Comparison of ENCODE assay signal across 23 cellular contexts in the genomic region with DNA sequence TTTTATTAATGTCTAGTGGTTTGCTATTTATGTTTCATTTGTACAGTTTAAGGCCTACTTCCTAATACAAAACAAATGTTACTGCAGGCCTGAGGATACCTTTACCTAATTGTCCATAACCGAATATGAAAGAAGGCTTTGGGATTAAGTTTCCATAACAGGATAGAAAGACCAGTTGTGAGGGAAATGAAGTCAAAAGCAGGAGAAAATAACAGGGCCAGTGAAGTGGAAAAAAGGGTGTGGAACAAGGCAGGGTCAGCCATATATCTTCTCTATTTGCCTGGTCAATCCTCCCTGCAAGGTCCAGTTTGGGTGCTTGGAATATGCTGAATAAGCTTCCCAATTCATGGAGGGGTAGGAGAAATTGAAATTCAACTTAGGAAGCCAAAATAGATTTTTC.
DNase-seq lines count a peak whose midpoint lies in the region; ATAC-seq and TF ChIP-seq lines count a peak whose summit lies in the region.
"Had no signal": no experiment of that assay in that cellular context is flagged by ENCODE, and none has a peak within 500 bp of the region (broad histone marks: within the 10 kb centered on the region; RNA-seq: fewer than 3 reads in every experiment).

No MANE protein-coding gene starts in this region.

- DNase-seq in MCF 10A (ENCODE audit: unreplicated experiment) (no peak), breast epithelium (ENCODE audit: low spot score in 2 of 2) (no peak), mesenchymal stem cell (no peak), left ventricle myocardium inferior (no peak), NCI-H345 (lab: John Stamatoyannopoulos, UW) (no peak), caudate nucleus (lab: John Stamatoyannopoulos, UW) (no peak)
- DNase-seq: ACHN; BE2C; CD8-positive, alpha-beta memory T cell; DMS153; DND-41; MG63; NCI-H2029 treated with DMSO at 0.1 percent for 48 hours; NCI-H510A; NCI-H69; SIG-M5 had no signal

- no peak overlapping the region for H3K14ac ChIP-seq in mesenchymal stem cell (ENCODE audit: low read length in 2 of 2)

- H3K27me3 ChIP-seq in breast epithelium (no peaks in the 10 kb centered on the region), mesenchymal stem cell (ENCODE audit: control insufficient read depth in 1 of 2, insufficient read depth in 1 of 2, low read length in 2 of 2) (no peaks in the 10 kb centered on the region), left ventricle myocardium inferior (ENCODE audit: low read depth) (no peaks in the 10 kb centered on the region)
- H3K27me3 ChIP-seq: BE2C, MG63 had no signal

- H3K18ac ChIP-seq in mesenchymal stem cell (ENCODE audit: low read depth in 1 of 2, low read length in 2 of 2): no peak overlapping the region

- POLR2A ChIA-PET in MCF 10A (lab: Yijun Ruan, JAX): no interaction called here

- H3K9me3 ChIP-seq in breast epithelium (peaks cover 0 to 3% of the 10 kb centered on the region in 2 donors), mesenchymal stem cell (ENCODE audit: control insufficient read depth, low read length) (peaks cover 12% of the 10 kb centered on the region), left ventricle myocardium inferior (replicated peaks) (peaks cover 34% of the 10 kb centered on the region)
- H3K9me3 ChIP-seq: BE2C had no signal

- no peaks in the 10 kb centered on the region for H3K27me3 Mint-ChIP-seq in MCF 10A (ENCODE audit: insufficient read depth, unreplicated experiment)
- H3K27me3 Mint-ChIP-seq in activated T-helper 17 cell treated with anti-CD3 and anti-CD28 coated beads, Interleukin-2, amount 50 U/mL, for 72 hours: no peaks in the 10 kb centered on the region
- H3K27me3 Mint-ChIP-seq: CD8-positive, alpha-beta memory T cell had no signal

- H3K4me1 Mint-ChIP-seq in MCF 10A (ENCODE audit: insufficient read depth, unreplicated experiment): no peaks in the 10 kb centered on the region
- H3K4me1 Mint-ChIP-seq in activated T-helper 17 cell treated with anti-CD3 and anti-CD28 coated beads, Interleukin-2, amount 50 U/mL, for 72 hours: no peaks in the 10 kb centered on the region
- H3K4me1 Mint-ChIP-seq: CD14-positive monocyte; CD8-positive, alpha-beta memory T cell had no signal

- H2BK120ac ChIP-seq in mesenchymal stem cell (ENCODE audit: low read depth, low read length): no peak overlapping the region

- no peak for TF ChIP-seq CTCF in MCF 10A (IDR thresholded peaks at IDR 0.05; ENCODE audit: unreplicated experiment)
- TF ChIP-seq CTCF in breast epithelium (IDR thresholded peaks at IDR 0.05): no peak
- no peak for TF ChIP-seq CTCF in left ventricle myocardium inferior (IDR thresholded peaks at IDR 0.05; ENCODE audit: borderline replicate concordance)

- H2BK15ac ChIP-seq in mesenchymal stem cell (ENCODE audit: low read depth, poor library complexity, severe bottlenecking): no peak overlapping the region

- H3K27ac Mint-ChIP-seq in MCF 10A (ENCODE audit: low read depth, unreplicated experiment): peak overlapping the region; percentile 33
- peak overlapping the region; percentile 15 for H3K27ac Mint-ChIP-seq in activated T-helper 17 cell treated with anti-CD3 and anti-CD28 coated beads, Interleukin-2, amount 50 U/mL, for 72 hours
- H3K27ac Mint-ChIP-seq: CD14-positive monocyte; CD8-positive, alpha-beta memory T cell had no signal

- H3K79me1 ChIP-seq in mesenchymal stem cell (replicated peaks; ENCODE audit: low read length, poor library complexity, severe bottlenecking): peaks cover 8% of the 10 kb centered on the region

- intact Hi-C loops in MCF 10A (cut with micrococcal nuclease) (no loop called here), breast epithelium (cut with DNase I; ENCODE audit: low total_unique reads) (no loop called here), left ventricle myocardium inferior (cut with micrococcal nuclease) (no loop called here)

- H3K4me3 ChIP-seq in breast epithelium: no peak overlapping the region
- H3K4me3 ChIP-seq in mesenchymal stem cell (ENCODE audit: insufficient read depth in 1 of 2, low read depth in 1 of 2, low read length in 2 of 2): no peak overlapping the region
- no peak overlapping the region for H3K4me3 ChIP-seq in left ventricle myocardium inferior
- H3K4me3 ChIP-seq: K562, MG63, SK-N-MC had no signal

- H3K36me3 Mint-ChIP-seq in MCF 10A (ENCODE audit: insufficient read depth, unreplicated experiment): peaks cover 23% of the 10 kb centered on the region
- H3K36me3 Mint-ChIP-seq in activated T-helper 17 cell treated with anti-CD3 and anti-CD28 coated beads, Interleukin-2, amount 50 U/mL, for 72 hours (ENCODE audit: low read depth): no peaks in the 10 kb centered on the region

- H2AFZ ChIP-seq in mesenchymal stem cell (ENCODE audit: low read depth, low read length): no peak overlapping the region

- H3K4me1 ChIP-seq in breast epithelium: no peaks in the 10 kb centered on the region
- H3K4me1 ChIP-seq in mesenchymal stem cell (ENCODE audit: control insufficient read depth, insufficient read depth, low read depth, low read length): no peaks in the 10 kb centered on the region
- no peaks in the 10 kb centered on the region for H3K4me1 ChIP-seq in left ventricle myocardium inferior
- H3K4me1 ChIP-seq: BE2C had no signal

- no peaks in the 10 kb centered on the region for H3K9me3 Mint-ChIP-seq in MCF 10A (ENCODE audit: unreplicated experiment)
- H3K9me3 Mint-ChIP-seq in activated T-helper 17 cell treated with anti-CD3 and anti-CD28 coated beads, Interleukin-2, amount 50 U/mL, for 72 hours: no peaks in the 10 kb centered on the region

- no TSS peak for BruUV-seq in MCF 10A (replicated peaks; lab: Mats Ljungman, UMichigan)

- 100% methylated on average over 1 of the region's 1 CpG for WGBS in mesenchymal stem cell

- H3K36me3 ChIP-seq in breast epithelium (no peaks in the 10 kb centered on the region), mesenchymal stem cell (ENCODE audit: control insufficient read depth in 1 of 2, insufficient read depth in 2 of 2, low read depth in 1 of 2, low read length in 2 of 2) (peaks cover 0 to 6% of the 10 kb centered on the region in 2 experiments), left ventricle myocardium inferior (peaks cover 20% of the 10 kb centered on the region)
- H3K36me3 ChIP-seq: BE2C had no signal

- CTCF ChIA-PET in MCF 10A (lab: Yijun Ruan, JAX): interaction anchor here (0.5 to 1.9 kb wide), 4 partner anchors 14 to 1266 kb away, joined by 3 to 9 read pairs (median 4); no protein-coding TSS in a partner anchor

- no peak overlapping the region for H2BK12ac ChIP-seq in mesenchymal stem cell (ENCODE audit: low read length in 2 of 2)

- H4K8ac ChIP-seq in mesenchymal stem cell (ENCODE audit: low read length): no peak overlapping the region

- no peak overlapping the region for H3K9ac ChIP-seq in mesenchymal stem cell (ENCODE audit: low read length)

- H3K27ac ChIP-seq in breast epithelium (no peak overlapping the region), mesenchymal stem cell (ENCODE audit: low read length, poor library complexity, severe bottlenecking) (peak overlapping the region; percentile 1), left ventricle myocardium inferior (replicated peaks) (no peak overlapping the region), caudate nucleus (ENCODE audit: low read depth, low read length) (no peak overlapping the region)
- H3K27ac ChIP-seq: 22Rv1, SK-N-MC had no signal

- no peak overlapping the region for H4K91ac ChIP-seq in mesenchymal stem cell (ENCODE audit: low read length)

- H3K4me2 ChIP-seq in mesenchymal stem cell (ENCODE audit: low read length, poor library complexity, severe bottlenecking): no peak overlapping the region

- ATAC-seq in activated T-helper 17 cell treated with anti-CD3 and anti-CD28 coated beads, Interleukin-2, amount 50 U/mL, for 72 hours (replicated peaks): no peak
- ATAC-seq in SK-N-SH treated with all-trans-retinoic acid at 6 μM for 48 hours: no peak
- ATAC-seq: HepG2 had no signal

- H3K4ac ChIP-seq in mesenchymal stem cell (ENCODE audit: low read depth in 1 of 2, low read length in 2 of 2): no peak overlapping the region

- H2AK5ac ChIP-seq in mesenchymal stem cell (ENCODE audit: low read length, severe bottlenecking): no peak overlapping the region

- no peak overlapping the region for H3K23ac ChIP-seq in mesenchymal stem cell (ENCODE audit: low read length in 2 of 2)

- TF ChIP-seq POLR2A in breast epithelium (IDR thresholded peaks at IDR 0.05): no peak

- H2BK5ac ChIP-seq in mesenchymal stem cell (ENCODE audit: low read depth, low read length, poor library complexity, severe bottlenecking): no peak overlapping the region

- H3K4me3 Mint-ChIP-seq in MCF 10A (ENCODE audit: unreplicated experiment): no peak overlapping the region
- H3K4me3 Mint-ChIP-seq in activated T-helper 17 cell treated with anti-CD3 and anti-CD28 coated beads, Interleukin-2, amount 50 U/mL, for 72 hours: no peak overlapping the region
- H3K4me3 Mint-ChIP-seq: CD14-positive monocyte; CD8-positive, alpha-beta memory T cell had no signal

TF ChIP-seq in SK-N-SH treated with all-trans-retinoic acid at 6 μM for 48 hours, 23 proteins besides CTCF, POLR2A, EP300 and RAD21:
- no peak for TF ChIP-seq ZFP3 (CRISPR knock-in tag; IDR thresholded peaks at IDR 0.05)
- no peak for TF ChIP-seq ZNF8 (CRISPR knock-in tag; IDR thresholded peaks at IDR 0.05)
- no peak for TF ChIP-seq BACH2 (CRISPR knock-in tag; IDR thresholded peaks at IDR 0.05; ENCODE audit: borderline replicate concordance)
- TF ChIP-seq, protein P1, sequence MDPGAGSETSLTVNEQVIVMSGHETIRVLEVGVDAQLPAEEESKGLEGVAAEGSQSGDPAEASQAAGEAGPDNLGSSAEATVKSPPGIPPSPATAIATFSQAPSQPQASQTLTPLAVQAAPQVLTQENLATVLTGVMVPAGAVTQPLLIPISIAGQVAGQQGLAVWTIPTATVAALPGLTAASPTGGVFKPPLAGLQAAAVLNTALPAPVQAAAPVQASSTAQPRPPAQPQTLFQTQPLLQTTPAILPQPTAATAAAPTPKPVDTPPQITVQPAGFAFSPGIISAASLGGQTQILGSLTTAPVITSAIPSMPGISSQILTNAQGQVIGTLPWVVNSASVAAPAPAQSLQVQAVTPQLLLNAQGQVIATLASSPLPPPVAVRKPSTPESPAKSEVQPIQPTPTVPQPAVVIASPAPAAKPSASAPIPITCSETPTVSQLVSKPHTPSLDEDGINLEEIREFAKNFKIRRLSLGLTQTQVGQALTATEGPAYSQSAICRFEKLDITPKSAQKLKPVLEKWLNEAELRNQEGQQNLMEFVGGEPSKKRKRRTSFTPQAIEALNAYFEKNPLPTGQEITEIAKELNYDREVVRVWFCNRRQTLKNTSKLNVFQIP (CRISPR knock-in tag; IDR thresholded peaks at IDR 0.05; ENCODE audit: borderline replicate concordance, low read depth): no peak
- no peak for TF ChIP-seq PPARA (CRISPR knock-in tag; IDR thresholded peaks at IDR 0.05; ENCODE audit: borderline replicate concordance)
TF ChIP-seq in SK-N-SH treated with all-trans-retinoic acid at 6 μM for 48 hours: peak in this region for 0.
